Comparison of ENCODE assay signal across 17 cellular contexts in the genomic region with DNA sequence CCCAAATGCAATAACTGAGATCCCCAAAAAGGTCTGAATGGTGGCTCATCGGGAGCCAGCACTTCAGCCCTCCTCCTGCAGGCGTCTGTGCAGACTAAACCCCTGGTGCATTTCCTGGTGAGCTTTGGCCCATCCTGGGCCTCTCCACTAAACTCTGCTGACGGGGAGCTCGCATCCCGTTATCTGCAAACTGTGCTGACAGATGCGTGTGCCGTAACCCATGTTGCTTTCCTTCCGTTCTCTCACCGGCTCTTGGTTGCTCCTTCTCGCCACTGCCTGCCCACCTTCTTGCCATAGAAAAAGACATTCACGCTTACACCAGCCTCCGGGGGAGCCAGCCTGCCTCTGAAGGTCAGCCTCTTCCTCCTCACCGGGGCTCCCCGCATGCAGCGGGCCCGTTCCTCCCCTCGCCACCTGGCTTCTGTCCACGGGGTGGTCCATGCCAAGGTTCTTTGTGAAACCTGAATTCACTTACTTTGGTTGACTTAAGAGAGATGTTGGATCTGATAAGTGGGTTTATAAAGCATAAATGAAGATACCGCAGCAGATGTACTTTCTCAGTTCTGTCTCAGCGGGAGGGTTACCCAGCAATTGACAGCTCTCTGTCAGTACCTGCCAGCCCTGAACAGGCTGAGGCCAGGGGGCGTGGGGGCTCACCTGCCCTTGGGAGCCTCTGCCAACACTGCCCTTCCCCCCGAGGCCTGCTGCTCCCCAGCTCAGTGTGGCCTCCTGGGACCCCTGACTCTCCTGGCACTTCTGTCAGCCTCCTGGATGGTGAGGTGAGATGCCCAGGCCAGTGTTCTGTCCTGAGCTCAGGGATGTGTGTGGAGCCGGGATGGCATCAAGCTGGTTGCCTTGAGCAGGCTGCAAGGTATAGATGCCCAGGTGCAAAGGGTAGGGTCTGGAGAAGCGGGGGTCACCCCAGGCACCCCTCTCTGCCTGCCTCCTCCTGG. TPM values are rescaled to one million over a fixed set of nuclear protein-coding genes. Genes with fewer than 3 reads are reported as not detected.
DNase-seq lines count a peak whose midpoint lies in the region; ATAC-seq, FAIRE-seq and TF ChIP-seq lines count a peak whose summit lies in the region.
"Had no signal": no experiment of that assay in that cellular context is flagged by ENCODE, and none has a peak within 500 bp of the region (broad histone marks: within the 10 kb centered on the region; RNA-seq: fewer than 3 reads in every experiment).

No MANE protein-coding gene starts in this region.

- DNase-seq in DMS 273 (lab: John Stamatoyannopoulos, UW; ENCODE audit: unreplicated experiment), result peak; percentile 43
- no peak for DNase-seq in DMS 273 treated with DMSO at 0.1 percent for 48 hours (lab: John Stamatoyannopoulos, UW)
- DNase-seq in GM12878 (ENCODE audit: low read depth, low spot score), result no peak
- DNase-seq in left ventricle myocardium inferior, result no peak
- no peak for DNase-seq in stomach
- no peak for DNase-seq in stimulated activated CD8-positive, alpha-beta memory T cell treated with anti-CD3 and anti-CD28 coated beads, Interleukin-4, amount 100 ng/mL, for 48 hours
- no peak for DNase-seq in activated CD4-positive, alpha-beta T cell treated with anti-CD3 and anti-CD28 coated beads for 36 hours
- DNase-seq: activated CD8-positive, alpha-beta memory T cell treated with anti-CD3 and anti-CD28 coated beads, Interleukin-2, amount 10 ng/mL, durations not matched to agents 7 days and 5 days; activated effector memory CD4-positive, alpha-beta T cell treated with Interleukin-2 at 50 U/mL for 16 hours; cerebellar nuclear complex; DND-41; foreskin melanocyte; NCI-H1436; RPMI8226; stimulated activated CD4-positive, alpha-beta T cell treated with anti-CD3 and anti-CD28 coated beads, Interleukin-4, amount 100 ng/mL, for 1 hour had no signal

- no peak overlapping the region for H2AFZ ChIP-seq in GM12878 (ENCODE audit: control insufficient read depth, low read depth, low read length)

- H3K4me1 ChIP-seq in GM12878 (ENCODE audit: control insufficient read depth, insufficient read depth, low read length), result no peaks in the 10 kb centered on the region
- H3K4me1 ChIP-seq in left ventricle myocardium inferior, result peaks cover 57% of the 10 kb centered on the region
- peaks cover 32 to 87% (median 68%) of the 10 kb centered on the region in 4 donors for H3K4me1 ChIP-seq in stomach

- CTCF ChIA-PET in GM12878 (lab: Yijun Ruan, JAX), result no interaction called here
- CTCF ChIA-PET in activated CD4-positive, alpha-beta T cell treated with anti-CD3 and anti-CD28 coated beads for 36 hours (lab: Charles Lee), result interaction anchor here (0.6 kb wide), 1 partner anchor 24 kb away, joined by 5 read pairs; no protein-coding TSS in a partner anchor

- H3K4me3 ChIP-seq in GM12878, result no peak overlapping the region
- no peak overlapping the region for H3K4me3 ChIP-seq in left ventricle myocardium inferior
- no peak overlapping the region for H3K4me3 ChIP-seq in stomach
- H3K4me3 ChIP-seq: tibial artery had no signal

- H3K27me3 ChIP-seq in GM12878 (replicated peaks in 1 of 2; ENCODE audit: control insufficient read depth in 2 of 2, insufficient read depth in 2 of 2, low read length in 1 of 2), result no peaks in the 10 kb centered on the region
- no peaks in the 10 kb centered on the region for H3K27me3 ChIP-seq in left ventricle myocardium inferior (ENCODE audit: low read depth)
- no peaks in the 10 kb centered on the region for H3K27me3 ChIP-seq in stomach
- H3K27me3 ChIP-seq: tibial artery had no signal

- H3K9ac ChIP-seq in GM12878 (ENCODE audit: control insufficient read depth, insufficient read depth, low read length), result no peak overlapping the region

- RAD21 ChIA-PET in GM12878 (lab: Charles Lee; ENCODE audit: unreplicated experiment), result no interaction called here

- no peak for TF ChIP-seq RAD21 in GM12878 (IDR thresholded peaks at IDR 0.05; ENCODE audit: insufficient read depth, low read depth, low read length)

- H3K9me3 ChIP-seq in GM12878 (replicated peaks; ENCODE audit: control insufficient read depth, insufficient read depth, low read length) (no peaks in the 10 kb centered on the region), left ventricle myocardium inferior (replicated peaks) (no peaks in the 10 kb centered on the region), stomach (no peaks in the 10 kb centered on the region)
- H3K9me3 ChIP-seq: tibial artery had no signal

- TSS peak; percentile 27 for BruUV-seq in GM12878 (replicated peaks; lab: Mats Ljungman, UMichigan)

- TF ChIP-seq POLR2A in GM12878 (IDR thresholded peaks at IDR 0.05; ENCODE audit: low read depth, low read length) (no peak), stomach (IDR thresholded peaks at IDR 0.05) (no peak)

- TF ChIP-seq EP300 in GM12878 (IDR thresholded peaks at IDR 0.05; ENCODE audit: borderline replicate concordance in 1 of 2, control insufficient read depth in 1 of 2, low read depth in 2 of 2, low read length in 2 of 2) (no peak), stomach (IDR thresholded peaks at IDR 0.05) (no peak)

- H3K79me2 ChIP-seq in GM12878 (ENCODE audit: control insufficient read depth, insufficient read depth, low read length), result no peaks in the 10 kb centered on the region

- TF ChIP-seq CTCF in GM12878 (IDR thresholded peaks at IDR 0.05 in 2 of 3, conservative IDR thresholded peaks at IDR 0.05 in 1 of 3; ENCODE audit: control insufficient read depth in 2 of 3, extremely low read depth in 1 of 3, insufficient read depth in 1 of 3, low read depth in 3 of 3, low read length in 3 of 3) (no peak), left ventricle myocardium inferior (IDR thresholded peaks at IDR 0.05; ENCODE audit: borderline replicate concordance) (no peak), stomach (IDR thresholded peaks at IDR 0.05) (no peak)

- no peaks in the 10 kb centered on the region for H3K4me1 Mint-ChIP-seq in activated CD4-positive, alpha-beta T cell treated with anti-CD3 and anti-CD28 coated beads for 36 hours
- H3K4me1 Mint-ChIP-seq: activated CD8-positive, alpha-beta memory T cell treated with anti-CD3 and anti-CD28 coated beads, Interleukin-2, amount 10 ng/mL, durations not matched to agents 7 days and 5 days had no signal

- WGBS in GM12878 (ENCODE audit: insufficient coverage, insufficient replicate concordance, low lambda C conversion rate, missing lambda C conversion rate), result 91% methylated on average over 22 of the region's 24 CpGs
- 51 to 75% (median 57%) methylated on average over 15 to 24 of the region's 24 CpGs for WGBS in stomach, 5 donors

- H3K4me3 Mint-ChIP-seq in activated CD4-positive, alpha-beta T cell treated with anti-CD3 and anti-CD28 coated beads for 36 hours, result no peak overlapping the region
- H3K4me3 Mint-ChIP-seq: activated CD8-positive, alpha-beta memory T cell treated with anti-CD3 and anti-CD28 coated beads, Interleukin-2, amount 10 ng/mL, durations not matched to agents 7 days and 5 days had no signal

- no peak overlapping the region for H3K4me2 ChIP-seq in GM12878 (ENCODE audit: control insufficient read depth, insufficient read depth)

- H3K36me3 Mint-ChIP-seq in activated CD4-positive, alpha-beta T cell treated with anti-CD3 and anti-CD28 coated beads for 36 hours (ENCODE audit: low read depth), result peaks cover 2% of the 10 kb centered on the region

- ATAC-seq in GM12878 (no peak), HG02678 (IDR thresholded peaks at IDR 0.05; ENCODE audit: unreplicated experiment) (no peak)
- no peak for ATAC-seq in activated CD4-positive, alpha-beta T cell treated with anti-CD3 and anti-CD28 coated beads for 36 hours
- ATAC-seq: activated CD8-positive, alpha-beta memory T cell treated with anti-CD3 and anti-CD28 coated beads, Interleukin-2, amount 10 ng/mL, durations not matched to agents 7 days and 5 days had no signal

- H3K27ac ChIP-seq in GM12878 (ENCODE audit: control insufficient read depth, insufficient read depth), result no peak overlapping the region
- peak overlapping the region; percentile 68 for H3K27ac ChIP-seq in left ventricle myocardium inferior (replicated peaks)
- H3K27ac ChIP-seq in stomach, result peak overlapping the region in 4 of 5 donors; percentile 26 to 69 (median 51)

- no peaks in the 10 kb centered on the region for H3K27me3 Mint-ChIP-seq in activated CD4-positive, alpha-beta T cell treated with anti-CD3 and anti-CD28 coated beads for 36 hours
- H3K27me3 Mint-ChIP-seq: activated CD8-positive, alpha-beta memory T cell treated with anti-CD3 and anti-CD28 coated beads, Interleukin-2, amount 10 ng/mL, durations not matched to agents 7 days and 5 days had no signal

- in situ Hi-C loops in GM12878 (cut with MboI), result no loop called here

- intact Hi-C loops in GM12878 (cut with micrococcal nuclease; ENCODE audit: unreplicated experiment), result no loop called here
- intact Hi-C loops in left ventricle myocardium inferior (cut with micrococcal nuclease), result no loop called here
- intact Hi-C loops in stomach (cut with DNase I; ENCODE audit: low total_unique reads), result no loop called here
- intact Hi-C loops in activated CD4-positive, alpha-beta T cell treated with anti-CD3 and anti-CD28 coated beads for 36 hours (cut with DNase I, micrococcal nuclease), result no loop called here

- SMC1A ChIA-PET in GM12878 (lab: Charles Lee; ENCODE audit: uncharacterized antibody, unreplicated experiment), result no interaction called here

- no peaks in the 10 kb centered on the region for H4K20me1 ChIP-seq in GM12878 (ENCODE audit: control insufficient read depth, insufficient read depth)

- no peak for FAIRE-seq in GM12878 (lab: Jason Lieb, UNC)

- H3K9me3 Mint-ChIP-seq in activated CD4-positive, alpha-beta T cell treated with anti-CD3 and anti-CD28 coated beads for 36 hours (ENCODE audit: low read depth), result no peaks in the 10 kb centered on the region

- peaks cover 3 to 13% of the 10 kb centered on the region in 2 experiments; a peak in 3 of 4 replicates for H3K36me3 ChIP-seq in GM12878 (ENCODE audit: control insufficient read depth in 2 of 2, insufficient read depth in 2 of 2, low read length in 1 of 2)
- H3K36me3 ChIP-seq in left ventricle myocardium inferior, result peaks cover 57% of the 10 kb centered on the region
- peaks cover 42 to 96% (median 78%) of the 10 kb centered on the region in 4 donors for H3K36me3 ChIP-seq in stomach

- no peak overlapping the region for H3K27ac Mint-ChIP-seq in activated CD4-positive, alpha-beta T cell treated with anti-CD3 and anti-CD28 coated beads for 36 hours
- H3K27ac Mint-ChIP-seq: activated CD8-positive, alpha-beta memory T cell treated with anti-CD3 and anti-CD28 coated beads, Interleukin-2, amount 10 ng/mL, durations not matched to agents 7 days and 5 days had no signal

- POLR2A ChIA-PET in GM12878 (lab: Charles Lee), result no interaction called here
- POLR2A ChIA-PET in activated CD4-positive, alpha-beta T cell treated with anti-CD3 and anti-CD28 coated beads for 36 hours (lab: Charles Lee), result no interaction called here

RNA-seq across cellular contexts. Expression of a gene that starts 14.2 kb away (rescaled TPM):
- 39.5 and 43.2 TPM in 2 replicates for total RNA-seq in GM12878 (2013; cell fraction: nucleolus; rRNA removed)
- total RNA-seq in GM12878 (2014; rRNA removed) (12.1 and 13.4 TPM in 2 replicates), GM12878 (2014; rRNA removed; fragmentation: Illumina TruSeq; extraction: Trizol) (8.3 and 9.3 TPM in 2 replicates), GM12878 (2021) (12.1 and 16.9 TPM in 2 replicates), left ventricle myocardium inferior (50.5 TPM), stomach (100 to 1,000 TPM in 2 of 5 donors, 10 to 100 TPM in 3; 28.0 to 150 (median 64.8) TPM)
- 8.6 TPM for polyA plus RNA-seq in GM12878 (2011; ENCODE audit: low read depth)
- polyA plus RNA-seq in GM12878 (2011; rRNA removed) (17.4 and 21.7 TPM in 2 replicates), GM12878 (2014; fragmentation: Illumina TruSeq; extraction: Trizol) (7.9 and 9.1 TPM in 2 replicates), GM12878 (2014; fragmentation: Nextera tagmentation; extraction: Ambion mirVana) (1 to 10 TPM in 1 of 2 experiments, under 1 TPM in 1; 0.79 to 3.1 TPM), GM12878 (2014; rRNA removed) (20.6 and 21.8 TPM in 2 replicates), GM12878 (2016; fragmentation: Nextera tagmentation; extraction: Ambion mirVana) (10 to 100 TPM; 15.5 to 20.7 TPM), stomach (10 to 100 TPM; 51.9 to 95.5 (median 81.0) TPM)
- 25.4 and 25.9 TPM in 2 replicates for polyA plus RNA-seq in GM12878 (2011; cell fraction: cytosol; rRNA removed)
- 37.3 and 44.3 TPM in 2 replicates for polyA plus RNA-seq in GM12878 (2011; cell fraction: nucleus; rRNA removed)
- polyA plus RNA-seq in GM12878 (2012), result 14.3 and 19.3 TPM in 2 replicates
- 7.6 and 14.9 TPM in 2 replicates for polyA minus RNA-seq in GM12878 (2011; rRNA and poly(A)+ RNA removed)
- polyA minus RNA-seq in GM12878 (2011; cell fraction: cytosol; rRNA and poly(A)+ RNA removed), result 7.2 and 9.5 TPM in 2 replicates
- polyA minus RNA-seq in GM12878 (2011; cell fraction: nucleus; rRNA and poly(A)+ RNA removed), result 8.5 and 17.4 TPM in 2 replicates
- 10 to 100 TPM; 10.1 to 12.7 TPM for total RNA-seq in activated CD4-positive, alpha-beta T cell treated with anti-CD3 and anti-CD28 coated beads for 36 hours

RNA-seq across cellular contexts. Expression of a gene that starts 14.5 kb away (rescaled TPM):
- 37.4 and 45.4 TPM in 2 replicates for total RNA-seq in GM12878 (2013; cell fraction: nucleolus; rRNA removed)
- 48.2 and 50.9 TPM in 2 replicates for total RNA-seq in GM12878 (2014; rRNA removed)
- 24.1 and 28.6 TPM in 2 replicates for total RNA-seq in GM12878 (2014; rRNA removed; fragmentation: Illumina TruSeq; extraction: Trizol)
- 35.8 and 44.8 TPM in 2 replicates for total RNA-seq in GM12878 (2021)
- 16.1 TPM for polyA plus RNA-seq in GM12878 (2011; ENCODE audit: low read depth)
- 19.0 and 25.6 TPM in 2 replicates for polyA plus RNA-seq in GM12878 (2011; rRNA removed)
- 26.5 and 28.3 TPM in 2 replicates for polyA plus RNA-seq in GM12878 (2011; cell fraction: cytosol; rRNA removed)
- 52.9 and 76.1 TPM in 2 replicates for polyA plus RNA-seq in GM12878 (2011; cell fraction: nucleus; rRNA removed)
- 15.1 and 18.3 TPM in 2 replicates for polyA plus RNA-seq in GM12878 (2012)
- polyA plus RNA-seq in GM12878 (2014; fragmentation: Illumina TruSeq; extraction: Trizol), result 52.0 and 55.3 TPM in 2 replicates
- under 1 TPM; 0.37 to 0.60 TPM for polyA plus RNA-seq in GM12878 (2014; fragmentation: Nextera tagmentation; extraction: Ambion mirVana)
- 40.9 and 45.1 TPM in 2 replicates for polyA plus RNA-seq in GM12878 (2014; rRNA removed)
- polyA plus RNA-seq in GM12878 (2016; fragmentation: Nextera tagmentation; extraction: Ambion mirVana), result 10 to 100 TPM; 24.2 to 25.0 TPM
- polyA minus RNA-seq in GM12878 (2011; rRNA and poly(A)+ RNA removed), result 12.0 and 19.9 TPM in 2 replicates
- 12.7 and 13.5 TPM in 2 replicates for polyA minus RNA-seq in GM12878 (2011; cell fraction: cytosol; rRNA and poly(A)+ RNA removed)
- 13.5 and 26.3 TPM in 2 replicates for polyA minus RNA-seq in GM12878 (2011; cell fraction: nucleus; rRNA and poly(A)+ RNA removed)
- total RNA-seq in left ventricle myocardium inferior, result 4.1 TPM
- total RNA-seq in stomach, result 10 to 100 TPM in 2 of 5 donors, 1 to 10 TPM in 3; 2.6 to 70.1 (median 7.0) TPM
- polyA plus RNA-seq in stomach, result 1 to 10 TPM; 3.5 to 6.2 (median 3.8) TPM
- total RNA-seq in activated CD4-positive, alpha-beta T cell treated with anti-CD3 and anti-CD28 coated beads for 36 hours, result 10 to 100 TPM; 43.7 to 46.9 TPM
